1 cellular context compared by ENCODE assay signal in genomic region chr22:41023299-41023623, GRCh38.
TF ChIP-seq lines count a peak whose summit lies in the region.

No MANE protein-coding gene starts in this region.

TF ChIP-seq in IMR-90, 13 proteins besides CTCF, POLR2A, EP300 and RAD21 (continued from another document):
- TF ChIP-seq SMC3 (IDR thresholded peaks at IDR 0.05; ENCODE audit: low read depth, low read length) = no peak
